In the genomic region with DNA sequence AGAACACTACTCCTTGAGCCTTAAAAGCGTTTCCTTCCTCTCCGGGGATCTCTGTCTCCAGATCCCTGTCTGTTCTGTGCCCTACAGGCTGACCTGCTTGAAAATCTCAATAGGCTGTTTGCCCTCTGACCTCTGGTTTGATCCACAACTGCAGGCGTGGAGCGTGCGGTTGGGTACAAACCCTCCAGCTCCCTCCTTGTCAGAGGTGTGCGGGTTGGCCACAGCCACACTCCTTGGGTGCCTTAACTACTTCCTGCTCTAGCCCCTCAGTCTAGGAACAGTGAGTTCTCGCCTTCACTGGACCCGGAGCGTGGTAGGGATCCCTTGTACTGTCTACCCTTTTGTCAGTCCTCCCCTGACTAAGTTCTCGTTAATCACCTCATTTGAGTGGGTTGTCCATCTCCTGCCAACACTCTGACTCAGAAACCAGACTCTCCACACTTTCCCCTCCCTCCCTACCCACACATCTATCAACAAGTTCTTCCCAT, we compare ENCODE assay signal across 10 cellular contexts. TPM values are rescaled to one million over a fixed set of nuclear protein-coding genes. Genes with fewer than 3 reads are reported as not detected.
DNase-seq lines count a peak whose midpoint lies in the region; ATAC-seq and TF ChIP-seq lines count a peak whose summit lies in the region.
"Had no signal": no experiment of that assay in that cellular context is flagged by ENCODE, and none has a peak within 500 bp of the region (broad histone marks: within the 10 kb centered on the region; RNA-seq: fewer than 3 reads in every experiment).

No MANE protein-coding gene starts in this region.

- TF ChIP-seq CTCF in heart left ventricle (IDR thresholded peaks at IDR 0.05), result no peak
- TF ChIP-seq CTCF in sigmoid colon (IDR thresholded peaks at IDR 0.05), result no peak

- H3K36me3 ChIP-seq in adipocyte (ENCODE audit: control insufficient read depth, insufficient read depth, low read length, severe bottlenecking) (no peaks in the 10 kb centered on the region), heart left ventricle (peaks cover 0 to 8% (median 0%) of the 10 kb centered on the region in 9 donors), sigmoid colon (no peaks in the 10 kb centered on the region)
- H3K36me3 ChIP-seq: pancreas had no signal

- no peak for TF ChIP-seq POLR2A in heart left ventricle (IDR thresholded peaks at IDR 0.05)
- TF ChIP-seq POLR2A in sigmoid colon (IDR thresholded peaks at IDR 0.05), result no peak

- intact Hi-C loops in heart left ventricle (cut with DNase I) (loop anchor here in 2 of 10 donors (5.0 to 10.0 kb wide), 2 partner anchors 36 to 519 kb away; no protein-coding TSS in a partner anchor), sigmoid colon (cut with DNase I) (no loop called here)

- WGBS in heart left ventricle, 4 donors, result 31 to 49% (median 44%) methylated on average over 8 to 10 of the region's 10 CpGs
- WGBS in sigmoid colon, 2 donors, result 52 to 60% methylated on average over 10 of the region's 10 CpGs

- H3K27ac ChIP-seq in heart left ventricle, result peak overlapping the region; percentile 75 to 95 (median 86)
- H3K27ac ChIP-seq in sigmoid colon, result peak overlapping the region; percentile 68 to 75 (median 72)

- H3K4me1 ChIP-seq in adipocyte (ENCODE audit: control insufficient read depth, insufficient read depth, low read length) (peaks cover 62% of the 10 kb centered on the region), heart left ventricle (peaks cover 19 to 95% (median 72%) of the 10 kb centered on the region in 12 donors), sigmoid colon (peaks cover 0 to 48% (median 41%) of the 10 kb centered on the region in 4 donors)

- peak overlapping the region; percentile 84 for H3K9ac ChIP-seq in adipocyte (ENCODE audit: low read length)

- ATAC-seq in heart left ventricle, result peak; percentile 21 to 65 (median 32)
- ATAC-seq in HG03159 (IDR thresholded peaks at IDR 0.05; ENCODE audit: unreplicated experiment), result no peak

- H3K27me3 ChIP-seq in adipocyte (replicated peaks; ENCODE audit: control insufficient read depth, insufficient read depth, low read length) (no peaks in the 10 kb centered on the region), heart left ventricle (no peaks in the 10 kb centered on the region), sigmoid colon (no peaks in the 10 kb centered on the region)
- H3K27me3 ChIP-seq: pancreas had no signal

- TF ChIP-seq EP300 in sigmoid colon (IDR thresholded peaks at IDR 0.05), result no peak

- DNase-seq in EH (ENCODE audit: low read depth) (peak; percentile 59), adipocyte (ENCODE audit: low read depth) (peak; percentile 73), heart left ventricle (peak in 1 of 5 donors; percentile 75), sigmoid colon (no peak), NCI-H1092 (lab: John Stamatoyannopoulos, UW) (no peak), NCI-H146 (lab: John Stamatoyannopoulos, UW) (no peak), retina (no peak)
- DNase-seq: NCI-H1048 had no signal

- H3K9me3 ChIP-seq in adipocyte (ENCODE audit: control insufficient read depth, low read length), result no peaks in the 10 kb centered on the region
- no peaks in the 10 kb centered on the region for H3K9me3 ChIP-seq in heart left ventricle
- H3K9me3 ChIP-seq in sigmoid colon, result no peaks in the 10 kb centered on the region
- H3K9me3 ChIP-seq: pancreas had no signal

- peak overlapping the region; percentile 72 for H3K4me3 ChIP-seq in adipocyte (ENCODE audit: low read length)
- H3K4me3 ChIP-seq in heart left ventricle, result peak overlapping the region in 7 of 12 donors; percentile 14 to 33 (median 21)
- peak overlapping the region in 3 of 4 donors; percentile 14 to 24 (median 18) for H3K4me3 ChIP-seq in sigmoid colon
- H3K4me3 ChIP-seq: pancreas had no signal

RNA-seq across cellular contexts. Expression of a gene that starts 33.1 kb away (rescaled TPM):
- total RNA-seq in heart left ventricle (10 to 100 TPM in 2 of 9 donors, 1 to 10 TPM in 7; 5.4 to 47.3 (median 8.2) TPM), sigmoid colon (10 to 100 TPM in 3 of 4 donors, 1 to 10 TPM in 1; 10.0 to 14.8 (median 12.0) TPM)
- polyA plus RNA-seq in heart left ventricle (1 to 10 TPM; 2.0 to 4.1 TPM), sigmoid colon (1 to 10 TPM; 3.0 to 8.8 (median 6.5) TPM)

Comparison
In these comparisons a context has a peak if more than half of its experiments do, and no peak if none do; other contexts are left out.
1. DNase-seq: peak in EH (single experiment) and adipocyte (single experiment); none in sigmoid colon (single experiment), NCI-H1092 (single experiment), NCI-H146 (single experiment) and retina (single experiment).
2. H3K4me3 ChIP-seq: peak in every context shown above with its lines; median percentile 72 in adipocyte; 21 in heart left ventricle; 18 in sigmoid colon.